9 cellular contexts compared by ENCODE assay signal in genomic region chr1:203328714-203329122, GRCh38. TPM values are rescaled to one million over a fixed set of nuclear protein-coding genes. Genes with fewer than 3 reads are reported as not detected.
A peak's percentile ranks its signal among the peaks of the same experiment; 100 is the strongest.
DNase-seq lines count a peak whose midpoint lies in the region; ATAC-seq, FAIRE-seq and TF ChIP-seq lines count a peak whose summit lies in the region.
"Had no signal": no experiment of that assay in that cellular context is flagged by ENCODE, and none has a peak within 500 bp of the region (broad histone marks: within the 10 kb centered on the region; RNA-seq: fewer than 3 reads in every experiment).

No MANE protein-coding gene starts in this region.

- no peaks in the 10 kb centered on the region for H3K27me3 Mint-ChIP-seq in CD4-positive, alpha-beta memory T cell

- TF ChIP-seq POLR2A in GM12891 (IDR thresholded peaks at IDR 0.05; ENCODE audit: low read depth, low read length): no peak

- peak in 1 of 5 donors; percentile 19 for DNase-seq in CD4-positive, alpha-beta memory T cell
- peak; percentile 73 to 81 (median 81) for DNase-seq in mucosa of descending colon
- no peak for DNase-seq in omental fat pad (ENCODE audit: low spot score)
- no peak for DNase-seq in GM12891 (ENCODE audit: insufficient read length, low spot score)
- DNase-seq in hepatic stellate cell (ENCODE audit: low spot score): no peak
- DNase-seq: effector CD4-positive, alpha-beta T cell had no signal

- no peaks in the 10 kb centered on the region for H3K27me3 ChIP-seq in CD4-positive, alpha-beta memory T cell (ENCODE audit: insufficient read depth, low read length)
- H3K27me3 ChIP-seq in HUES48 (ENCODE audit: control insufficient read depth, insufficient read depth, low read length) (peaks cover 44% of the 10 kb centered on the region), SU-DHL-6 (ENCODE audit: low read length) (no peaks in the 10 kb centered on the region)

- H3K36me3 Mint-ChIP-seq in CD4-positive, alpha-beta memory T cell: peaks cover 0 to 1% of the 10 kb centered on the region in 2 donors

- peaks cover 48% of the 10 kb centered on the region for H3K4me1 ChIP-seq in CD4-positive, alpha-beta memory T cell (ENCODE audit: insufficient read depth, low read length)
- peaks cover 39% of the 10 kb centered on the region for H3K4me1 ChIP-seq in HUES48 (ENCODE audit: control insufficient read depth, insufficient read depth, low read length)
- peaks cover 40% of the 10 kb centered on the region for H3K4me1 ChIP-seq in mucosa of descending colon (ENCODE audit: low read depth)

- TF ChIP-seq CTCF in SU-DHL-6 (IDR thresholded peaks at IDR 0.05; ENCODE audit: insufficient read depth, low read length, poor library complexity, severe bottlenecking) (no peak), mucosa of descending colon (IDR thresholded peaks at IDR 0.05) (no peak), omental fat pad (IDR thresholded peaks at IDR 0.05) (no peak)

- peak overlapping the region; percentile 97 for H3K27ac ChIP-seq in CD4-positive, alpha-beta memory T cell (ENCODE audit: low read depth, low read length)
- H3K27ac ChIP-seq in HUES48 (ENCODE audit: low read depth, low read length): peak overlapping the region; percentile 27
- no peak overlapping the region for H3K27ac ChIP-seq in SU-DHL-6 (ENCODE audit: low read depth, low read length)

- no peak overlapping the region for H3K4me3 ChIP-seq in CD4-positive, alpha-beta memory T cell (ENCODE audit: low read length in 2 of 2)
- no peak overlapping the region for H3K4me3 ChIP-seq in HUES48 (ENCODE audit: low read depth, low read length)
- H3K4me3 ChIP-seq in SU-DHL-6 (ENCODE audit: insufficient read depth, low read length, poor library complexity, severe bottlenecking): no peak overlapping the region
- no peak overlapping the region for H3K4me3 ChIP-seq in mucosa of descending colon

- POLR2A ChIA-PET in CD4-positive, alpha-beta memory T cell (lab: Charles Lee; ENCODE audit: partially characterized antibody): interaction anchor here (1.8 to 9.5 kb wide), 6 partner anchors 10 to 61 kb away, joined by 4 to 1407 read pairs (median 121); partner anchors contain the start of gene BTG2

- peaks cover 32 to 56% (median 44%) of the 10 kb centered on the region in 4 donors for H3K4me1 Mint-ChIP-seq in CD4-positive, alpha-beta memory T cell

- H3F3A ChIP-seq in SU-DHL-6 (ENCODE audit: insufficient read depth): peaks cover 43% of the 10 kb centered on the region

- no peaks in the 10 kb centered on the region for H4K20me1 ChIP-seq in SU-DHL-6 (ENCODE audit: low read depth, low read length)

- no peak for FAIRE-seq in GM12891 (lab: Jason Lieb, UNC)

- H3K9me3 Mint-ChIP-seq in CD4-positive, alpha-beta memory T cell: no peaks in the 10 kb centered on the region

- no peak overlapping the region for H2AFZ ChIP-seq in SU-DHL-6 (ENCODE audit: low read depth, low read length, severe bottlenecking)

- no peaks in the 10 kb centered on the region for H3K9me2 ChIP-seq in SU-DHL-6 (replicated peaks; ENCODE audit: insufficient read depth, low read length)

- peak overlapping the region; percentile 96 for H3K4me2 ChIP-seq in SU-DHL-6 (ENCODE audit: low read depth, low read length, poor library complexity, severe bottlenecking)

- H3K79me2 ChIP-seq in SU-DHL-6 (ENCODE audit: insufficient read depth, low read length): no peaks in the 10 kb centered on the region

- peak overlapping the region; percentile 91 to 99 (median 98) for H3K27ac Mint-ChIP-seq in CD4-positive, alpha-beta memory T cell

- H3K4me3 Mint-ChIP-seq in CD4-positive, alpha-beta memory T cell: peak overlapping the region in 1 of 8 donors; percentile 5

- CTCF ChIA-PET in CD4-positive, alpha-beta memory T cell (lab: Charles Lee; ENCODE audit: partially characterized antibody): interaction anchor here (0.6 to 14.8 kb wide), 9 partner anchors 9 to 368 kb away, joined by 3 to 320 read pairs (median 78); partner anchors contain the start of gene BTG2

- peak; percentile 3 for ATAC-seq in mucosa of descending colon
- no peak for ATAC-seq in omental fat pad (ENCODE audit: low FRiP score)
- no peak for ATAC-seq in HG02610 (IDR thresholded peaks at IDR 0.05; ENCODE audit: unreplicated experiment)

- intact Hi-C loops in CD4-positive, alpha-beta memory T cell (cut with micrococcal nuclease): loop anchor here (5.0 kb wide), 2 partner anchors 279 to 439 kb away; partner anchors contain the start of gene LAX1
- intact Hi-C loops in mucosa of descending colon (cut with DNase I, micrococcal nuclease): no loop called here

- H3K36me3 ChIP-seq in CD4-positive, alpha-beta memory T cell (ENCODE audit: insufficient read depth, low read length): no peaks in the 10 kb centered on the region
- H3K36me3 ChIP-seq in HUES48 (ENCODE audit: control insufficient read depth, insufficient read depth, low read length) (no peaks in the 10 kb centered on the region), SU-DHL-6 (ENCODE audit: low read length) (no peaks in the 10 kb centered on the region), mucosa of descending colon (ENCODE audit: low read depth) (no peaks in the 10 kb centered on the region)

- H3K9ac ChIP-seq in HUES48 (ENCODE audit: low read depth, low read length) (no peak overlapping the region), SU-DHL-6 (ENCODE audit: low read length) (peak overlapping the region; percentile 70; the same call in 1 of the 2 replicates)

- no peaks in the 10 kb centered on the region for H3K9me3 ChIP-seq in CD4-positive, alpha-beta memory T cell (ENCODE audit: control insufficient read depth in 1 of 2, low read length in 2 of 2)
- H3K9me3 ChIP-seq in HUES48 (ENCODE audit: control insufficient read depth, insufficient read depth, low read length): no peaks in the 10 kb centered on the region
- H3K9me3 ChIP-seq in SU-DHL-6 (ENCODE audit: insufficient read depth, low read length): no peaks in the 10 kb centered on the region
- no peaks in the 10 kb centered on the region for H3K9me3 ChIP-seq in mucosa of descending colon

TF ChIP-seq in GM12891, 5 proteins besides CTCF, POLR2A, EP300 and RAD21:
- TF ChIP-seq POU2F2 (IDR thresholded peaks at IDR 0.05; ENCODE audit: low read depth, low read length) (no peak), SPI1 (IDR thresholded peaks at IDR 0.05; ENCODE audit: low read depth, low read length) (no peak)
TF ChIP-seq in GM12891: peak in this region for 0.

RNA-seq across cellular contexts. Expression of gene FMOD, which starts 22.2 kb away (rescaled TPM):
- total RNA-seq in CD4-positive, alpha-beta memory T cell: not detected
- polyA plus RNA-seq in CD4-positive, alpha-beta memory T cell: not detected
- total RNA-seq in mucosa of descending colon: 10 to 100 TPM; 26.6 to 45.7 (median 33.3) TPM
- 100 to 1,000 TPM in 2 of 4 donors, 10 to 100 TPM in 2; 50.6 to 179 (median 90.4) TPM for total RNA-seq in omental fat pad
- 0.32 TPM for polyA plus RNA-seq in GM12891 (2012; ENCODE audit: low read depth, missing spikeins)

RNA-seq across cellular contexts. Expression of gene BTG2, which starts 23.4 kb away (rescaled TPM):
- 100 to 1,000 TPM; 197 to 201 TPM for total RNA-seq in CD4-positive, alpha-beta memory T cell
- 100 to 1,000 TPM; 123 to 288 TPM for polyA plus RNA-seq in CD4-positive, alpha-beta memory T cell
- total RNA-seq in mucosa of descending colon (100 to 1,000 TPM in 1 of 3 donors, 10 to 100 TPM in 2; 65.7 to 406 (median 69.1) TPM), omental fat pad (100 to 1,000 TPM in 3 of 4 donors, 10 to 100 TPM in 1; 76.3 to 654 (median 238) TPM)
- polyA plus RNA-seq in GM12891 (2012; ENCODE audit: low read depth, missing spikeins): 29.7 TPM

Comparison
In these comparisons a context has a peak if more than half of its experiments do, and no peak if none do; other contexts are left out.
1. DNase-seq: peak in mucosa of descending colon (3 of 3); none in omental fat pad (single experiment), GM12891 (single experiment) and hepatic stellate cell (single experiment).
2. RNA of gene FMOD, which starts 22.2 kb away (total RNA-seq): 50.6 to 179 TPM in omental fat pad and 26.6 to 45.7 TPM in mucosa of descending colon; not detected in CD4-positive, alpha-beta memory T cell; every median in the first group is over 10 times any median in the second.